Comparison of ENCODE assay signal across 10 cellular contexts in the genomic region with DNA sequence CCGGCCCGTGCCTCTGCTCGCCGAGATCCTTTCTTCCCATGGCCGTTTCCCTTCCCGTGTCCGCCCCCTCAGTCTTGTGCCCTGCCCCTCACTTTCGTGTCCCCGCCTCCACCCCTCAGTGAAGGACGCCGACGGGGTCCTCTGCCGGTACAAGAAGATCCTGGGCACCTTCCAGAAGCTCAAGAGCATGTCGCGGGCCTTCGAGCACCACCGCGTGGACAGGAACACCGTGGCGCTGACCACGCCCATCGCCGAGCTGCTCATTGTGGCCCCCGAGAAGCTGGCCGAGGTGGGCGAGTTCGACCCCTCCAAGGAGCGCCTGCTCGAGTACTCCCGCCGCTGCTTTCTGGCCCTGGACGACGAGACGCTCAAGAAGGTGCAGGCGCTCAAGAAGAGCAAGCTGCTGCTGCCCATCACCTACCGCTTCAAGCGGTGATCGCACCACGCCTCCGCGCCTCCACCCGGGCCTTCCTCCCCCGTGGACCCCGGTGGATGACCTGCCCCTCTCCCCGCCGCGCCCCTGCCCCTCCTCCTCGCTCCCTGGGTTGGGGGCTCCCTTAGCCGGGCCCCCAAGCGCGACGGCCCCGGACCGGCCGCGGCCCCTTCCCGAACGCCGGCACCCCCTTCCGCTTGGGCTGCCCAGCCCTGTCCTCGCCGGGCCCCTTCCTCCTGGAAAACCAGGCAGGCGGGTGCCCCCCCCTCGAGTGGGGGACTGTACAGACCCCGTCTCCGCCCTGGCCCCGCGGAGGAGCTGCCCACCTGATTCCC. TPM values are rescaled to one million over a fixed set of nuclear protein-coding genes. Genes with fewer than 3 reads are reported as not detected.
A peak's percentile ranks its signal among the peaks of the same experiment; 100 is the strongest.
DNase-seq lines count a peak whose midpoint lies in the region; ATAC-seq, FAIRE-seq and TF ChIP-seq lines count a peak whose summit lies in the region.
"Had no signal": no experiment of that assay in that cellular context is flagged by ENCODE, and none has a peak within 500 bp of the region (broad histone marks: within the 10 kb centered on the region; RNA-seq: fewer than 3 reads in every experiment).

No MANE protein-coding gene starts in this region.

- H3K27ac ChIP-seq in breast epithelium = peak overlapping the region; percentile 100
- no peak overlapping the region for H3K27ac ChIP-seq in mesenchymal stem cell (ENCODE audit: low read length, poor library complexity, severe bottlenecking)

- no peak overlapping the region for H2BK12ac ChIP-seq in mesenchymal stem cell (ENCODE audit: low read length in 2 of 2)

- H3K4me3 ChIP-seq in breast epithelium = no peak overlapping the region
- peak overlapping the region in 1 of 2 experiments; percentile 12 for H3K4me3 ChIP-seq in mesenchymal stem cell (ENCODE audit: insufficient read depth in 1 of 2, low read depth in 1 of 2, low read length in 2 of 2)

- H2AK5ac ChIP-seq in mesenchymal stem cell (ENCODE audit: low read length, severe bottlenecking) = no peak overlapping the region

- peak overlapping the region; percentile 11 for H2BK120ac ChIP-seq in mesenchymal stem cell (ENCODE audit: low read depth, low read length)

- no peak for TF ChIP-seq POLR2A in breast epithelium (IDR thresholded peaks at IDR 0.05)

- ATAC-seq in Right ventricle myocardium superior (ENCODE audit: poor library complexity) (no peak), Right ventricle myocardium inferior (no peak), GM21723 (IDR thresholded peaks at IDR 0.05; ENCODE audit: unreplicated experiment) (no peak), HG02678 (IDR thresholded peaks at IDR 0.05; ENCODE audit: unreplicated experiment) (no peak)

- H3K4me1 ChIP-seq in breast epithelium (peaks cover 15 to 17% of the 10 kb centered on the region in 2 donors), mesenchymal stem cell (ENCODE audit: control insufficient read depth, insufficient read depth, low read depth, low read length) (peaks cover 26% of the 10 kb centered on the region)

- no peak overlapping the region for H2BK5ac ChIP-seq in mesenchymal stem cell (ENCODE audit: low read depth, low read length, poor library complexity, severe bottlenecking)

- H3K9me3 ChIP-seq in breast epithelium (no peaks in the 10 kb centered on the region), mesenchymal stem cell (ENCODE audit: control insufficient read depth, low read length) (no peaks in the 10 kb centered on the region)

- peak; percentile 61 for DNase-seq in Right ventricle myocardium superior
- no peak for DNase-seq in Right ventricle myocardium inferior (ENCODE audit: missing footprints)
- DNase-seq in breast epithelium (ENCODE audit: low spot score in 2 of 2) = no peak
- DNase-seq in mesenchymal stem cell = no peak
- no peak for DNase-seq in frontal cortex (ENCODE audit: low spot score in 2 of 2)
- no peak for DNase-seq in stimulated activated CD4-positive, alpha-beta T cell treated with anti-CD3 and anti-CD28 coated beads, Interleukin-1b, Interleukin-23, amount 100 ng/mL, for 48 hours
- DNase-seq: NCI-H1105, NCI-H82 had no signal

- H2BK15ac ChIP-seq in mesenchymal stem cell (ENCODE audit: low read depth, poor library complexity, severe bottlenecking) = no peak overlapping the region

- WGBS in mesenchymal stem cell = 89% methylated on average over 68 of the region's 68 CpGs

- H3K14ac ChIP-seq in mesenchymal stem cell (ENCODE audit: low read length in 2 of 2) = no peak overlapping the region

- no peak for TF ChIP-seq CTCF in breast epithelium (IDR thresholded peaks at IDR 0.05)

- no peaks in the 10 kb centered on the region for H3K27me3 ChIP-seq in breast epithelium
- H3K27me3 ChIP-seq in mesenchymal stem cell (ENCODE audit: control insufficient read depth in 1 of 2, insufficient read depth in 1 of 2, low read length in 2 of 2) = no peaks in the 10 kb centered on the region

- H3K4ac ChIP-seq in mesenchymal stem cell (ENCODE audit: low read depth in 1 of 2, low read length in 2 of 2) = no peak overlapping the region

- H2AFZ ChIP-seq in mesenchymal stem cell (ENCODE audit: low read depth, low read length) = no peak overlapping the region

- no peak overlapping the region for H4K91ac ChIP-seq in mesenchymal stem cell (ENCODE audit: low read length)

- no peak overlapping the region for H3K18ac ChIP-seq in mesenchymal stem cell (ENCODE audit: low read depth in 1 of 2, low read length in 2 of 2)

- H3K4me2 ChIP-seq in mesenchymal stem cell (ENCODE audit: low read length, poor library complexity, severe bottlenecking) = no peak overlapping the region

- no peak for FAIRE-seq in frontal cortex (lab: Jason Lieb, UNC)

- no peak overlapping the region for H4K8ac ChIP-seq in mesenchymal stem cell (ENCODE audit: low read length)

- peaks cover 39% of the 10 kb centered on the region for H3K79me1 ChIP-seq in mesenchymal stem cell (replicated peaks; ENCODE audit: low read length, poor library complexity, severe bottlenecking)

- no peak overlapping the region for H3K9ac ChIP-seq in mesenchymal stem cell (ENCODE audit: low read length)

- H3K36me3 ChIP-seq in breast epithelium (no peaks in the 10 kb centered on the region), mesenchymal stem cell (ENCODE audit: control insufficient read depth in 1 of 2, insufficient read depth in 2 of 2, low read depth in 1 of 2, low read length in 2 of 2) (peaks cover 7 to 43% of the 10 kb centered on the region in 2 experiments)

- intact Hi-C loops in Right ventricle myocardium superior (cut with DNase I) = no loop called here
- intact Hi-C loops in Right ventricle myocardium inferior (cut with DNase I) = loop anchor here (5.0 kb wide), 1 partner anchor 55 kb away; the partner anchor contains the start of gene FIZ1
- intact Hi-C loops in breast epithelium (cut with DNase I; ENCODE audit: low total_unique reads) = no loop called here

- H3K23ac ChIP-seq in mesenchymal stem cell (ENCODE audit: low read length in 2 of 2) = no peak overlapping the region

RNA-seq across cellular contexts. Expression of gene U2AF2, which starts 2.3 kb away (rescaled TPM):
- total RNA-seq in Right ventricle myocardium superior (75.1 TPM), Right ventricle myocardium inferior (74.5 TPM), breast epithelium (10 to 100 TPM; 82.5 to 93.4 (median 85.3) TPM), frontal cortex (70.1 TPM)
- polyA plus RNA-seq in mesenchymal stem cell (2013, experiment 1 of 2) = 90.3 TPM
- polyA plus RNA-seq in mesenchymal stem cell (2013, experiment 2 of 2) = 82.6 TPM

RNA-seq across cellular contexts. Expression of gene CCDC106, which starts 4.5 kb away (rescaled TPM):
- total RNA-seq in Right ventricle myocardium superior = 20.5 TPM
- 17.4 TPM for total RNA-seq in Right ventricle myocardium inferior
- total RNA-seq in breast epithelium = 10 to 100 TPM in 2 of 3 donors, 1 to 10 TPM in 1; 7.9 to 10.5 (median 10.2) TPM
- 19.4 TPM for polyA plus RNA-seq in mesenchymal stem cell (2013, experiment 1 of 2)
- polyA plus RNA-seq in mesenchymal stem cell (2013, experiment 2 of 2) = 19.0 TPM
- 9.4 TPM for total RNA-seq in frontal cortex

RNA-seq across cellular contexts. Expression of gene ZNF581, which starts 9.0 kb away (rescaled TPM):
- total RNA-seq in Right ventricle myocardium superior (7.1 TPM), Right ventricle myocardium inferior (7.4 TPM), breast epithelium (10 to 100 TPM; 10.7 to 16.8 (median 16.7) TPM), frontal cortex (6.5 TPM)
- 30.2 TPM for polyA plus RNA-seq in mesenchymal stem cell (2013, experiment 1 of 2)
- 31.9 TPM for polyA plus RNA-seq in mesenchymal stem cell (2013, experiment 2 of 2)

RNA-seq across cellular contexts. Expression of gene ZNF580, which starts 11.7 kb away (rescaled TPM):
- 11.9 TPM for total RNA-seq in Right ventricle myocardium superior
- total RNA-seq in Right ventricle myocardium inferior = 13.2 TPM
- 10 to 100 TPM; 21.0 to 24.3 (median 22.4) TPM for total RNA-seq in breast epithelium
- polyA plus RNA-seq in mesenchymal stem cell (2013, experiment 1 of 2) = 46.7 TPM
- 48.6 TPM for polyA plus RNA-seq in mesenchymal stem cell (2013, experiment 2 of 2)
- total RNA-seq in frontal cortex = 2.4 TPM

RNA-seq across cellular contexts. Expression of gene EPN1, which starts 22.5 kb away (rescaled TPM):
- total RNA-seq in Right ventricle myocardium superior (223 TPM), Right ventricle myocardium inferior (213 TPM), breast epithelium (10 to 100 TPM; 22.2 to 47.2 (median 27.5) TPM), frontal cortex (16.7 TPM)
- 111 TPM for polyA plus RNA-seq in mesenchymal stem cell (2013, experiment 1 of 2)
- polyA plus RNA-seq in mesenchymal stem cell (2013, experiment 2 of 2) = 108 TPM
